1 cellular context compared by ENCODE assay signal in the genomic region with DNA sequence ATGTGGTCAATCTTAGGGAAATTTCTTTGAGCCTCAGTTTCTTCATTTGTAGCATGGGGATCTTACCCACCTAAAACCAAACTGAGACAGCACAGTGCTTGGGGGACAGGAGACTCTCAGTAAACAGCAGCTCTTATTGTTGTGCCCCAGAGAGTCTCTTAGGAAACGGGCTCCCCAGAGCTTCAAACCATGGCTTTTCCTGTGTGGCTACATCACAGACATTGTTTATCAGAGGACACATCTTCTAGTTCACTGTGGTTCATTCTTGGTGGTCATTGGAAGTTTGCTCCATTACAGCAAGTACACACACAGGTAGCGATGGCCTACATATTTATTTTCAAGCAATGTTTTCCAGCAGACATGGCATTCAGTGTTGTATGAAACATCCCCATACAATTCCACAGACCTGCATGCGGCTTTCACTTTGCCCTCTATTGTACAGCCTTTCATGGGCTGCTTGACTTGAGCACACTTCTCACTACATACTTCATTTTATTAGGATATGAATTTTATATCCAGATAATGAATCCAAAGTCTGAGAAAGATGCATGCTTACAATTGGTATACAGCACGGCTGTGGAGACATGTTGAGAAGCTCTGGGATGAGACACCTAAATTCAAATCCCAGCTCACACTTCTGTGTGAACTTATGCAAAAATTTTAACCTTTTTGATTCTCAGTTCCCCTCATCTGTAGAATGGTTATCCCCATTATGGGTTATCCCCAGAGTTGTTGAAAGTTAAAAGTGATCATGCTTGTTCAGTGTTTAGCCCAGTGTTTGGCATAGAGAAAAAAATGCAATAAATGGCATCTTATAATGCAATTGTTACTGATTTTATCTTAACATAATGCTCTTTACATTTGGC.
TF ChIP-seq lines count a peak whose summit lies in the region.

No MANE protein-coding gene starts in this region.

TF ChIP-seq in WTC11, 78 proteins besides CTCF, POLR2A, EP300 and RAD21 (continued from another document):
- TF ChIP-seq, protein P1, sequence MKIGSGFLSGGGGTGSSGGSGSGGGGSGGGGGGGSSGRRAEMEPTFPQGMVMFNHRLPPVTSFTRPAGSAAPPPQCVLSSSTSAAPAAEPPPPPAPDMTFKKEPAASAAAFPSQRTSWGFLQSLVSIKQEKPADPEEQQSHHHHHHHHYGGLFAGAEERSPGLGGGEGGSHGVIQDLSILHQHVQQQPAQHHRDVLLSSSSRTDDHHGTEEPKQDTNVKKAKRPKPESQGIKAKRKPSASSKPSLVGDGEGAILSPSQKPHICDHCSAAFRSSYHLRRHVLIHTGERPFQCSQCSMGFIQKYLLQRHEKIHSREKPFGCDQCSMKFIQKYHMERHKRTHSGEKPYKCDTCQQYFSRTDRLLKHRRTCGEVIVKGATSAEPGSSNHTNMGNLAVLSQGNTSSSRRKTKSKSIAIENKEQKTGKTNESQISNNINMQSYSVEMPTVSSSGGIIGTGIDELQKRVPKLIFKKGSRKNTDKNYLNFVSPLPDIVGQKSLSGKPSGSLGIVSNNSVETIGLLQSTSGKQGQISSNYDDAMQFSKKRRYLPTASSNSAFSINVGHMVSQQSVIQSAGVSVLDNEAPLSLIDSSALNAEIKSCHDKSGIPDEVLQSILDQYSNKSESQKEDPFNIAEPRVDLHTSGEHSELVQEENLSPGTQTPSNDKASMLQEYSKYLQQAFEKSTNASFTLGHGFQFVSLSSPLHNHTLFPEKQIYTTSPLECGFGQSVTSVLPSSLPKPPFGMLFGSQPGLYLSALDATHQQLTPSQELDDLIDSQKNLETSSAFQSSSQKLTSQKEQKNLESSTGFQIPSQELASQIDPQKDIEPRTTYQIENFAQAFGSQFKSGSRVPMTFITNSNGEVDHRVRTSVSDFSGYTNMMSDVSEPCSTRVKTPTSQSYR (CRISPR knock-in tag; IDR thresholded peaks at IDR 0.05): no peak
- TF ChIP-seq, protein P2, sequence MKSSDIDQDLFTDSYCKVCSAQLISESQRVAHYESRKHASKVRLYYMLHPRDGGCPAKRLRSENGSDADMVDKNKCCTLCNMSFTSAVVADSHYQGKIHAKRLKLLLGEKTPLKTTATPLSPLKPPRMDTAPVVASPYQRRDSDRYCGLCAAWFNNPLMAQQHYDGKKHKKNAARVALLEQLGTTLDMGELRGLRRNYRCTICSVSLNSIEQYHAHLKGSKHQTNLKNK (CRISPR knock-in tag; IDR thresholded peaks at IDR 0.05): no peak
- TF ChIP-seq, protein P3, sequence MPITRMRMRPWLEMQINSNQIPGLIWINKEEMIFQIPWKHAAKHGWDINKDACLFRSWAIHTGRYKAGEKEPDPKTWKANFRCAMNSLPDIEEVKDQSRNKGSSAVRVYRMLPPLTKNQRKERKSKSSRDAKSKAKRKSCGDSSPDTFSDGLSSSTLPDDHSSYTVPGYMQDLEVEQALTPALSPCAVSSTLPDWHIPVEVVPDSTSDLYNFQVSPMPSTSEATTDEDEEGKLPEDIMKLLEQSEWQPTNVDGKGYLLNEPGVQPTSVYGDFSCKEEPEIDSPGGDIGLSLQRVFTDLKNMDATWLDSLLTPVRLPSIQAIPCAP (CRISPR knock-in tag; IDR thresholded peaks at IDR 0.05): no peak
- TF ChIP-seq ZNF425 (CRISPR knock-in tag; conservative IDR thresholded peaks at IDR 0.05) (no peak), ZNF423 (CRISPR knock-in tag; IDR thresholded peaks at IDR 0.05) (no peak), HMGA2 (CRISPR knock-in tag; IDR thresholded peaks at IDR 0.05) (no peak), ZNF416 (CRISPR knock-in tag; IDR thresholded peaks at IDR 0.05) (no peak)
TF ChIP-seq in WTC11: peak in this region for 0.
